Comparison of ENCODE assay signal across 23 cellular contexts in the genomic region with DNA sequence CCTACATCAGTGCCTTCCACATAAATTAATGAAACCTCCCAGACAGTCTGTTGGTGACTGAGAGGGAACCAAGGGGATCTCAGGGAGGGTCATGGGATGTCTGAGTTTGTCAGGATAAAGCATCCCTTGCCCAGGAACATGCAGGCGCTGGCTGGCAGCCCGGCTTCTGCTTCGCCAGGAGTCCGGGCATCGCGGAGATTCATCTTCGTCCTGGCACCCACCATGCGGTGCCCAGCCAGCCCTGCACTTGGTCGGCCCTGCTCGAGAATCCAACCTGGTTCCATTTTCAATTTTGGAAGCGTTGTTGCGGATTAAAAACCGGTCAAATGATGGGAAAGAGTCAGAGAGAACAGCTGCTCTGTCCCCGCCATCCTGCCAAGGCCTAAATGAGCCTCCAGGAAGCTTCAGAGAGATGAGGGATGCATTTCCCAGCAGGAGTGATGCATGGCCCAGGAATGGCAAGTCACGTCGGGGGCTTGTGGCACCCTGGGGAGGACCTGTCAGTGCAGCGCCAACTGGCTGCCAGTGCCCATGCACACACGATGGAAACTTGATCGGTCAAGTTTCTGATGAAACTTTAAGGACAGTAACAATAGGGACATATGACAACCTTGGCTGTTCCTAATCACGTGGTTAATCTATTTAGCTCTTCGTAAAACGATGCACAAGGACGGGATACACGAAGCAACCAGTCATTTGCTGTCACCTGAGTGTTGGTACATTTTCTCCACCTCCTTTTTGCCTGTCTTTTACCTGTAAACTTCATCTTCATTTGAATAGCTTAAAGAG.
DNase-seq lines count a peak whose midpoint lies in the region; ATAC-seq, FAIRE-seq and TF ChIP-seq lines count a peak whose summit lies in the region.
"Had no signal": no experiment of that assay in that cellular context is flagged by ENCODE, and none has a peak within 500 bp of the region (broad histone marks: within the 10 kb centered on the region; RNA-seq: fewer than 3 reads in every experiment).

No MANE protein-coding gene starts in this region.

- H3K36me3 ChIP-seq in gastrocnemius medialis (no peaks in the 10 kb centered on the region), PC-9 (ENCODE audit: low read depth) (no peaks in the 10 kb centered on the region), kidney (ENCODE audit: control insufficient read depth in 1 of 2, insufficient read depth in 2 of 2, low read length in 2 of 2) (no peaks in the 10 kb centered on the region)
- H3K36me3 ChIP-seq: BE2C; BLaER1 treated with 17β-estradiol and CSF1 and Interleukin-3, amounts not matched to agents 10 nM and 100 nM had no signal

- DNase-seq in HT1080 (ENCODE audit: low read depth) (peak; percentile 7), left kidney (ENCODE audit: low read depth, low spot score) (peak; percentile 46), gastrocnemius medialis (peak in 1 of 2 donors; percentile 67), PC-9 (no peak), kidney (no peak)
- DNase-seq in stimulated activated naive CD4-positive, alpha-beta T cell treated with Interleukin-2 at 50 U/mL for 16 hours (lab: John Stamatoyannopoulos, UW), result no peak
- DNase-seq: 8988T; ACHN; AML-193; BE2C; CD4-positive, alpha-beta T cell; CD8-positive, alpha-beta memory T cell; DMS53; DMS79 treated with DMSO at 0.1 percent for 48 hours; GM23248; H7; HCEC 1CT had no signal

- H3F3A ChIP-seq in PC-9 (ENCODE audit: insufficient read depth, low read depth), result no peaks in the 10 kb centered on the region

- in situ Hi-C loops in gastrocnemius medialis (cut with MboI; ENCODE audit: low sequenced_read_pairs in 4 of 4), result no loop called here

- H3K4me1 ChIP-seq in gastrocnemius medialis, result peaks cover 14% of the 10 kb centered on the region in 2 donors
- no peaks in the 10 kb centered on the region for H3K4me1 ChIP-seq in PC-9 (replicated peaks; ENCODE audit: insufficient read depth)
- no peaks in the 10 kb centered on the region for H3K4me1 ChIP-seq in kidney (ENCODE audit: control insufficient read depth in 1 of 2, insufficient read depth in 1 of 2, low read depth in 1 of 2, low read length in 2 of 2)
- H3K4me1 ChIP-seq: A549; BE2C; BLaER1 treated with 17β-estradiol and CSF1 and Interleukin-3, amounts not matched to agents 10 nM and 100 nM had no signal

- H2AFZ ChIP-seq in PC-9, result no peak overlapping the region
- H2AFZ ChIP-seq: GM23248 had no signal

- BruUV-seq in PC-9 (replicated peaks; lab: Mats Ljungman, UMichigan), result no TSS peak

- H3K9ac ChIP-seq in kidney (ENCODE audit: low read length in 2 of 2), result no peak overlapping the region
- H3K9ac ChIP-seq: BLaER1 treated with 17β-estradiol and CSF1 and Interleukin-3, amounts not matched to agents 10 nM and 100 nM; GM23248 had no signal

- H3K9me2 ChIP-seq in PC-9 (ENCODE audit: insufficient read depth), result no peaks in the 10 kb centered on the region

- FAIRE-seq in kidney (lab: Jason Lieb, UNC), result no peak
- FAIRE-seq: A549, D721Med, G401.6, GM12892, H1 had no signal

- TF ChIP-seq CTCF in gastrocnemius medialis (IDR thresholded peaks at IDR 0.05 in 4 of 5, conservative IDR thresholded peaks at IDR 0.05 in 1 of 5) (no peak), PC-9 (conservative IDR thresholded peaks at IDR 0.05) (no peak), kidney (IDR thresholded peaks at IDR 0.05; ENCODE audit: borderline replicate concordance, extremely low read depth, insufficient read depth) (no peak)

- H3K27me3 ChIP-seq in gastrocnemius medialis (no peaks in the 10 kb centered on the region), PC-9 (ENCODE audit: insufficient read depth, low read depth) (peaks cover 42% of the 10 kb centered on the region)
- H3K27me3 ChIP-seq: BE2C; BLaER1 treated with 17β-estradiol and CSF1 and Interleukin-3, amounts not matched to agents 10 nM and 100 nM had no signal

- ATAC-seq in gastrocnemius medialis, result peak; percentile 79 to 90
- ATAC-seq: A549 had no signal

- no peak for TF ChIP-seq POLR2A in gastrocnemius medialis (IDR thresholded peaks at IDR 0.05)

- POLR2A ChIA-PET in PC-9 (lab: Charles Lee; ENCODE audit: unreplicated experiment), result no interaction called here

- CTCF ChIA-PET in PC-9 (lab: Charles Lee), result no interaction called here

- H3K27ac ChIP-seq in gastrocnemius medialis, result peak overlapping the region in 3 of 4 donors; percentile 18 to 54 (median 47)
- no peak overlapping the region for H3K27ac ChIP-seq in PC-9
- H3K27ac ChIP-seq in kidney (ENCODE audit: low read depth in 2 of 2, low read length in 2 of 2), result no peak overlapping the region
- H3K27ac ChIP-seq: A549; BLaER1 treated with 17β-estradiol and CSF1 and Interleukin-3, amounts not matched to agents 10 nM and 100 nM; GM23248 had no signal

- H3K9me3 ChIP-seq in gastrocnemius medialis, result no peaks in the 10 kb centered on the region
- H3K9me3 ChIP-seq in PC-9 (ENCODE audit: insufficient read depth, low read depth), result no peaks in the 10 kb centered on the region
- no peaks in the 10 kb centered on the region for H3K9me3 ChIP-seq in kidney (ENCODE audit: control insufficient read depth in 1 of 2, low read length in 2 of 2)
- H3K9me3 ChIP-seq: A549; BE2C; BLaER1 treated with 17β-estradiol and CSF1 and Interleukin-3, amounts not matched to agents 10 nM and 100 nM had no signal

- H3K4me2 ChIP-seq in PC-9, result no peak overlapping the region
- H3K4me2 ChIP-seq: A549; BLaER1 treated with 17β-estradiol and CSF1 and Interleukin-3, amounts not matched to agents 10 nM and 100 nM had no signal

- H3K79me2 ChIP-seq in PC-9 (ENCODE audit: low read depth), result no peaks in the 10 kb centered on the region

- H3K4me3 ChIP-seq in gastrocnemius medialis (no peak overlapping the region), PC-9 (no peak overlapping the region), kidney (ENCODE audit: low read length in 2 of 2) (no peak overlapping the region)
- H3K4me3 ChIP-seq: A549; BLaER1 treated with 17β-estradiol and CSF1 and Interleukin-3, amounts not matched to agents 10 nM and 100 nM; GM23248 had no signal

- H4K20me1 ChIP-seq in PC-9 (ENCODE audit: insufficient read depth), result no peaks in the 10 kb centered on the region
- H4K20me1 ChIP-seq: BLaER1 treated with 17β-estradiol and CSF1 and Interleukin-3, amounts not matched to agents 10 nM and 100 nM had no signal

- intact Hi-C loops in gastrocnemius medialis (cut with DNase I; ENCODE audit: low total_unique reads), result no loop called here
- intact Hi-C loops in PC-9 (cut with micrococcal nuclease; ENCODE audit: unreplicated experiment), result no loop called here
- intact Hi-C loops in kidney (cut with DNase I), result no loop called here

Comparison
In these comparisons a context has a peak if more than half of its experiments do, and no peak if none do; other contexts are left out.
1. DNase-seq: peak in HT1080 (single experiment) and left kidney (single experiment); none in PC-9 (0 of 2), stimulated activated naive CD4-positive, alpha-beta T cell treated with Interleukin-2 at 50 U/mL for 16 hours (single experiment) and kidney (single experiment).
2. H3K27ac ChIP-seq: peak in gastrocnemius medialis (3 of 4); none in PC-9 (single experiment) and kidney (0 of 2).